Comparison of ENCODE assay signal across 28 cellular contexts in the genomic region with DNA sequence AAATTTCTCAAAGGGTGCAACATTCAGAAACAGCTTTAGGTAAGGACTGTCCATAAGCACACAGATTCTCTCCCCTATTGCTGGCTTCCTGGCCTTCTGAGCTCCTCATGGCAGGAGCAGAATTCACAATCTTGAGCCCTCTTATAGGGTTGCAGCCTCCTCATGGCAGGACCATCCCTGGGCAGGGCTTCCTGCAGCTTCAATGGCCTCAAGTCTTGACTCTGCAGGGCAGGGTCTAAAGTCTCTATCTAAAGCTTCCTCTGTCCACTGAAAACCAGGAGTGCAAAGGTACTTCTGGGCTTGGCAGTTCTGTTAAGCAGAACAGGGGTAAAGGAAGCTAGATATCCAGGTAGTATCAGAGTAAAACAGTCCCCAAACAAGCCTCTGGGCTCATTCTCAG. TPM values are rescaled to one million over a fixed set of nuclear protein-coding genes. Genes with fewer than 3 reads are reported as not detected.
DNase-seq lines count a peak whose midpoint lies in the region; ATAC-seq, FAIRE-seq and TF ChIP-seq lines count a peak whose summit lies in the region.
"Had no signal": no experiment of that assay in that cellular context is flagged by ENCODE, and none has a peak within 500 bp of the region (broad histone marks: within the 10 kb centered on the region; RNA-seq: fewer than 3 reads in every experiment).

No MANE protein-coding gene starts in this region.

- CTCF ChIA-PET in Panc1 (lab: Charles Lee), result interaction anchor here (2.1 kb wide), 1 partner anchor 10 kb away, joined by 9 read pairs; no protein-coding TSS in a partner anchor
- CTCF ChIA-PET in activated naive CD4-positive, alpha-beta T cell treated with anti-CD3 and anti-CD28 coated beads, Interleukin-2, amount 10 ng/mL, durations not matched to agents 7 days and 5 days (lab: Charles Lee), result interaction anchor here (1.5 to 1.7 kb wide), 2 partner anchors 10 to 76 kb away, joined by 4 to 9 read pairs; no protein-coding TSS in a partner anchor

- H3K27ac Mint-ChIP-seq in activated T-helper 17 cell treated with anti-CD3 and anti-CD28 coated beads, Interleukin-2, amount 50 U/mL, for 72 hours, result peak overlapping the region; percentile 4
- no peak overlapping the region for H3K27ac Mint-ChIP-seq in activated naive CD4-positive, alpha-beta T cell treated with anti-CD3 and anti-CD28 coated beads, Interleukin-2, amount 10 ng/mL, durations not matched to agents 7 days and 5 days
- H3K27ac Mint-ChIP-seq: CD4-positive, alpha-beta memory T cell; CD4-positive, CD25-positive, alpha-beta regulatory T cell had no signal

- in situ Hi-C loops in Panc1 (cut with HindIII; ENCODE audit: low pct_unique_long_range_greater_than_20kb, low sequenced_read_pairs), result no loop called here

- ATAC-seq in Panc1, result 0 out of 2 replicates have a peak, but pooled peaks have one; percentile 45
- ATAC-seq in activated T-helper 17 cell treated with anti-CD3 and anti-CD28 coated beads, Interleukin-2, amount 50 U/mL, for 72 hours (replicated peaks), result no peak
- ATAC-seq in activated T-cell treated with anti-CD3 and anti-CD28 coated beads, Interleukin-2, amount 50 U/mL, for 4 hours, result no peak
- ATAC-seq: GM12878 had no signal

- DNase-seq in Panc1 (ENCODE audit: low read depth, low spot score) (no peak), small intestine (peak; percentile 67)
- DNase-seq in activated naive CD4-positive, alpha-beta T cell treated with anti-CD3 and anti-CD28 coated beads, Interleukin-2, amount 10 ng/mL, durations not matched to agents 7 days and 5 days, result no peak
- DNase-seq in activated CD8-positive, alpha-beta memory T cell treated with anti-CD3 and anti-CD28 coated beads, Interleukin-2, amount 50 U/mL, for 48 hours, result no peak
- DNase-seq in activated T-cell treated with anti-CD3 and anti-CD28 coated beads, Interleukin-2, amount 50 U/mL, for 4 hours, result no peak
- DNase-seq: 8988T; ACHN; BE2C; C1 segment of cervical spinal cord; CD4-positive, alpha-beta memory T cell; CD4-positive, CD25-positive, alpha-beta regulatory T cell; CD8-positive, alpha-beta memory T cell; COR-L47; DMS 273 treated with DMSO at 0.1 percent for 48 hours; DMS53; DND-41; EL; GDM1 had no signal

- H3K27me3 ChIP-seq in Panc1 (ENCODE audit: control insufficient read depth, insufficient read depth, low read length), result peaks cover 8% of the 10 kb centered on the region
- H3K27me3 ChIP-seq in small intestine (ENCODE audit: control insufficient read depth in 2 of 2, insufficient read depth in 2 of 2, low read length in 2 of 2), result no peaks in the 10 kb centered on the region
- H3K27me3 ChIP-seq: BE2C, BLaER1 had no signal

- H3K4me3 ChIP-seq in Panc1 (ENCODE audit: low read depth in 2 of 2, low read length in 2 of 2) (no peak overlapping the region), small intestine (ENCODE audit: low read depth in 1 of 2, low read length in 2 of 2) (no peak overlapping the region)
- H3K4me3 ChIP-seq: BLaER1, GM12878 had no signal

- H3K36me3 ChIP-seq in Panc1 (ENCODE audit: control insufficient read depth, insufficient read depth, low read length), result no peaks in the 10 kb centered on the region
- H3K36me3 ChIP-seq in small intestine (ENCODE audit: control insufficient read depth in 2 of 2, insufficient read depth in 2 of 2, low read length in 2 of 2), result no peaks in the 10 kb centered on the region

- H3K27me3 Mint-ChIP-seq in activated T-helper 17 cell treated with anti-CD3 and anti-CD28 coated beads, Interleukin-2, amount 50 U/mL, for 72 hours, result no peaks in the 10 kb centered on the region
- H3K27me3 Mint-ChIP-seq in activated naive CD4-positive, alpha-beta T cell treated with anti-CD3 and anti-CD28 coated beads, Interleukin-2, amount 10 ng/mL, durations not matched to agents 7 days and 5 days, result no peaks in the 10 kb centered on the region
- no peaks in the 10 kb centered on the region for H3K27me3 Mint-ChIP-seq in activated T-cell treated with anti-CD3 and anti-CD28 coated beads, Interleukin-2, amount 50 U/mL, for 4 hours (ENCODE audit: low read depth)
- H3K27me3 Mint-ChIP-seq: CD4-positive, alpha-beta memory T cell; CD4-positive, CD25-positive, alpha-beta regulatory T cell; CD8-positive, alpha-beta memory T cell had no signal

- peaks cover 2% of the 10 kb centered on the region for H3K9me3 Mint-ChIP-seq in activated T-helper 17 cell treated with anti-CD3 and anti-CD28 coated beads, Interleukin-2, amount 50 U/mL, for 72 hours
- peaks cover 2% of the 10 kb centered on the region for H3K9me3 Mint-ChIP-seq in activated naive CD4-positive, alpha-beta T cell treated with anti-CD3 and anti-CD28 coated beads, Interleukin-2, amount 10 ng/mL, durations not matched to agents 7 days and 5 days
- peaks cover 3% of the 10 kb centered on the region for H3K9me3 Mint-ChIP-seq in activated T-cell treated with anti-CD3 and anti-CD28 coated beads, Interleukin-2, amount 50 U/mL, for 4 hours

- POLR2A ChIA-PET in Panc1 (lab: Charles Lee), result no interaction called here

- H3K4me1 ChIP-seq in Panc1 (ENCODE audit: control insufficient read depth, insufficient read depth, low read length) (no peaks in the 10 kb centered on the region), small intestine (ENCODE audit: control insufficient read depth in 2 of 2, insufficient read depth in 1 of 2, low read depth in 1 of 2, low read length in 1 of 2) (peaks cover 0 to 4% of the 10 kb centered on the region in 2 donors)
- H3K4me1 ChIP-seq: BE2C, BLaER1 had no signal

- FAIRE-seq in small intestine (lab: Jason Lieb, UNC), result no peak
- FAIRE-seq: A204.1, GM12878, GM12892, GM18507 had no signal

- peaks cover 62% of the 10 kb centered on the region for H3K36me3 Mint-ChIP-seq in activated T-helper 17 cell treated with anti-CD3 and anti-CD28 coated beads, Interleukin-2, amount 50 U/mL, for 72 hours (ENCODE audit: low read depth)
- peaks cover 4% of the 10 kb centered on the region for H3K36me3 Mint-ChIP-seq in activated naive CD4-positive, alpha-beta T cell treated with anti-CD3 and anti-CD28 coated beads, Interleukin-2, amount 10 ng/mL, durations not matched to agents 7 days and 5 days
- peaks cover 15% of the 10 kb centered on the region for H3K36me3 Mint-ChIP-seq in activated T-cell treated with anti-CD3 and anti-CD28 coated beads, Interleukin-2, amount 50 U/mL, for 4 hours (ENCODE audit: insufficient read depth)
- H3K36me3 Mint-ChIP-seq: CD14-positive monocyte had no signal

- no peak overlapping the region for H3K4me3 Mint-ChIP-seq in activated T-helper 17 cell treated with anti-CD3 and anti-CD28 coated beads, Interleukin-2, amount 50 U/mL, for 72 hours
- no peak overlapping the region for H3K4me3 Mint-ChIP-seq in activated naive CD4-positive, alpha-beta T cell treated with anti-CD3 and anti-CD28 coated beads, Interleukin-2, amount 10 ng/mL, durations not matched to agents 7 days and 5 days
- H3K4me3 Mint-ChIP-seq in activated T-cell treated with anti-CD3 and anti-CD28 coated beads, Interleukin-2, amount 50 U/mL, for 4 hours, result no peak overlapping the region
- H3K4me3 Mint-ChIP-seq: CD14-positive monocyte; CD4-positive, alpha-beta memory T cell; CD4-positive, CD25-positive, alpha-beta regulatory T cell; CD8-positive, alpha-beta memory T cell had no signal

- H3K27ac ChIP-seq in Panc1 (ENCODE audit: low read length) (no peak overlapping the region), small intestine (ENCODE audit: low read depth in 1 of 2, low read length in 1 of 2) (peak overlapping the region in 1 of 2 donors; percentile 85)
- H3K27ac ChIP-seq: BLaER1 had no signal

- BruUV-seq in Panc1 (replicated peaks; lab: Mats Ljungman, UMichigan), result no TSS peak

- intact Hi-C loops in Panc1 (cut with micrococcal nuclease; ENCODE audit: unreplicated experiment), result loop anchor here (5.0 kb wide), 1 partner anchor 737 kb away; no protein-coding TSS in a partner anchor

- no peak for TF ChIP-seq CTCF in Panc1 (IDR thresholded peaks at IDR 0.05)

- no peaks in the 10 kb centered on the region for H3K4me1 Mint-ChIP-seq in activated T-helper 17 cell treated with anti-CD3 and anti-CD28 coated beads, Interleukin-2, amount 50 U/mL, for 72 hours
- no peaks in the 10 kb centered on the region for H3K4me1 Mint-ChIP-seq in activated naive CD4-positive, alpha-beta T cell treated with anti-CD3 and anti-CD28 coated beads, Interleukin-2, amount 10 ng/mL, durations not matched to agents 7 days and 5 days
- H3K4me1 Mint-ChIP-seq in activated T-cell treated with anti-CD3 and anti-CD28 coated beads, Interleukin-2, amount 50 U/mL, for 4 hours (ENCODE audit: low read depth), result no peaks in the 10 kb centered on the region
- H3K4me1 Mint-ChIP-seq: CD14-positive monocyte; CD4-positive, alpha-beta memory T cell; CD4-positive, CD25-positive, alpha-beta regulatory T cell; CD8-positive, alpha-beta memory T cell had no signal

- H3K9me3 ChIP-seq in Panc1 (ENCODE audit: control insufficient read depth, insufficient read depth, low read depth, low read length) (0 out of 2 replicates have a peak, but pooled peaks cover 2% of the 10 kb centered on the region), small intestine (ENCODE audit: control insufficient read depth, low read depth) (no peaks in the 10 kb centered on the region)
- H3K9me3 ChIP-seq: BE2C had no signal

RNA-seq across cellular contexts. Expression of gene TUB, which starts 28.7 kb away (rescaled TPM):
- total RNA-seq in Panc1 (2021; ENCODE audit: unreplicated experiment), result 4.3 TPM
- 2.3 TPM for polyA plus RNA-seq in Panc1 (2012; ENCODE audit: insufficient read length)
- under 1 TPM; 0.28 to 0.50 TPM for total RNA-seq in activated T-helper 17 cell treated with anti-CD3 and anti-CD28 coated beads, Interleukin-2, amount 50 U/mL, for 72 hours
- 1 to 10 TPM in 1 of 3 donors, under 1 TPM in 1, not detected in 1; 0.54 to 3.5 TPM for polyA plus RNA-seq in small intestine
- under 1 TPM; 0.14 to 0.43 (median 0.32) TPM for total RNA-seq in activated T-cell treated with anti-CD3 and anti-CD28 coated beads, Interleukin-2, amount 50 U/mL, for 4 hours
- total RNA-seq: GM12878 had no signal
- polyA plus RNA-seq: CD14-positive monocyte; CD8-positive, alpha-beta memory T cell had no signal

RNA-seq across cellular contexts. Expression of gene RIC3, which starts 59.1 kb away (rescaled TPM):
- total RNA-seq in Panc1 (2021; ENCODE audit: unreplicated experiment), result 4.2 TPM
- polyA plus RNA-seq in Panc1 (2012; ENCODE audit: insufficient read length), result 0.55 TPM
- total RNA-seq in activated T-helper 17 cell treated with anti-CD3 and anti-CD28 coated beads, Interleukin-2, amount 50 U/mL, for 72 hours, result 10 to 100 TPM; 11.5 to 13.4 TPM
- 1 to 10 TPM in 2 of 3 donors, under 1 TPM in 1; 0.45 to 2.2 (median 1.4) TPM for polyA plus RNA-seq in small intestine
- 10 to 100 TPM; 14.5 to 16.6 (median 15.2) TPM for total RNA-seq in activated T-cell treated with anti-CD3 and anti-CD28 coated beads, Interleukin-2, amount 50 U/mL, for 4 hours
- total RNA-seq: A673, G401 had no signal
- polyA plus RNA-seq: AG04450, CD14-positive monocyte had no signal
